1 cellular context compared by ENCODE assay signal in the genomic region with DNA sequence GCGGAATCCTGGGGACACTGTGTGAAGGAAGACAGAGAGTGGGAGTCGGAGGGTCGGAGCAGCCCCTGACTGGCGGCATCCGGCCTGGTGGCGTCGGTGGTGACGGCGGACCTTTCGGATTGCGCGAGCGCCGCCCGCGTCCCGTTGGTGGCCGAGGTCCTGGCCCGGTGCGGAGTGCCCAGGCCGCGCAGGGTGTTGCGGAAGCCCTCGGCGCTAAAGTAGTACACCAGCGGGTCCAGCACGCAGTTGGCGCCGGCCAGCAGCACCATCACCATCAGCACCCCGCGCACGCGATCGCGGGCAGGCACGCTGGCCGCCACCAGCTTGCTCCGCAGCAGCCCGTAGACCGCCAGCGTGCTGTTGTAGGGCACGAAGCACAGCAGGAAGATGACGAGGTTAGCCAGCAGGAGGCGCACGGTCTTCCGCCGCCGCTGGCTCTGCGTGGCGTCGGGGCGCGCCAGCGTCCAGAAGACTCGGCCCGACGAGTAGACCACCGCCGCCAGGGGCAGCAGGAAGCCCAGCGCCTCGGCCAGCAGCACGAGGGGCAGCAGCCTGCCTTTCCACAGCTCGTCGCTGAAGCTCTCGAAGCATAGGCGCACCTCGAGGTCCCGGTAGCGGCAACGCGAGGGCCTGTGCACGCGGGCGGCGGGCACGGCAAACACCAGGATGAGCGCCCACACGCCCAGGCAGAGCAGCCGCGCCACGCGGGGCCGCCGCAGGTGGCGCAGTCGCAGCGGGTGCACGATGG.
A peak's percentile ranks its signal among the peaks of the same experiment; 100 is the strongest.
TF ChIP-seq lines count a peak whose summit lies in the region.

No MANE protein-coding gene starts in this region.

TF ChIP-seq in WTC11, 78 proteins besides CTCF, POLR2A, EP300 and RAD21 (continued from another document and continues in another):
- TF ChIP-seq, protein P1, sequence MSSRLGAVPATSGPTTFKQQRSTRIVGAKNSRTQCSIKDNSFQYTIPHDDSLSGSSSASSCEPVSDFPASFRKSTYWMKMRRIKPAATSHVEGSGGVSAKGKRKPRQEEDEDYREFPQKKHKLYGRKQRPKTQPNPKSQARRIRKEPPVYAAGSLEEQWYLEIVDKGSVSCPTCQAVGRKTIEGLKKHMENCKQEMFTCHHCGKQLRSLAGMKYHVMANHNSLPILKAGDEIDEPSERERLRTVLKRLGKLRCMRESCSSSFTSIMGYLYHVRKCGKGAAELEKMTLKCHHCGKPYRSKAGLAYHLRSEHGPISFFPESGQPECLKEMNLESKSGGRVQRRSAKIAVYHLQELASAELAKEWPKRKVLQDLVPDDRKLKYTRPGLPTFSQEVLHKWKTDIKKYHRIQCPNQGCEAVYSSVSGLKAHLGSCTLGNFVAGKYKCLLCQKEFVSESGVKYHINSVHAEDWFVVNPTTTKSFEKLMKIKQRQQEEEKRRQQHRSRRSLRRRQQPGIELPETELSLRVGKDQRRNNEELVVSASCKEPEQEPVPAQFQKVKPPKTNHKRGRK (CRISPR knock-in tag; IDR thresholded peaks at IDR 0.05; ENCODE audit: borderline replicate concordance): no peak
- TF ChIP-seq NFATC4 (CRISPR knock-in tag; IDR thresholded peaks at IDR 0.05) (no peak), MAX (CRISPR knock-in tag; IDR thresholded peaks at IDR 0.05) (peak; percentile 99), USF1 (CRISPR knock-in tag; IDR thresholded peaks at IDR 0.05) (peak; percentile 69), JAZF1 (CRISPR knock-in tag; IDR thresholded peaks at IDR 0.05) (no peak), ZNF263 (CRISPR knock-in tag; IDR thresholded peaks at IDR 0.05; ENCODE audit: low read depth) (peak; percentile 21; the same call in 1 of the 2 replicates), FOXJ3 (CRISPR knock-in tag; IDR thresholded peaks at IDR 0.05; ENCODE audit: borderline replicate concordance) (no peak), CREM (CRISPR knock-in tag; IDR thresholded peaks at IDR 0.05) (peak; percentile 84), NFE2L1 (CRISPR knock-in tag; IDR thresholded peaks at IDR 0.05) (peak; percentile 97), ZBTB43 (CRISPR knock-in tag; IDR thresholded peaks at IDR 0.05) (peak; percentile 96), PRRX2 (CRISPR knock-in tag; IDR thresholded peaks at IDR 0.05) (no peak), FOXK1 (CRISPR knock-in tag; IDR thresholded peaks at IDR 0.05) (peak; percentile 96), PRDM15 (CRISPR knock-in tag; IDR thresholded peaks at IDR 0.05) (peak; percentile 71), NR3C1 (CRISPR knock-in tag; conservative IDR thresholded peaks at IDR 0.05; ENCODE audit: low read depth) (peak; percentile 83; the same call in 1 of the 2 replicates), ZNF425 (CRISPR knock-in tag; conservative IDR thresholded peaks at IDR 0.05) (no peak), ESRRA (CRISPR knock-in tag; IDR thresholded peaks at IDR 0.05; ENCODE audit: borderline replicate concordance) (peak; percentile 90), MXD4 (CRISPR knock-in tag; IDR thresholded peaks at IDR 0.05; ENCODE audit: borderline replicate concordance) (no peak), ZBTB21 (CRISPR knock-in tag; IDR thresholded peaks at IDR 0.05; ENCODE audit: borderline replicate concordance) (peak; percentile 93), CREB1 (CRISPR knock-in tag; IDR thresholded peaks at IDR 0.05) (peak; percentile 84; the same call in 1 of the 2 replicates), TEAD4 (CRISPR knock-in tag; IDR thresholded peaks at IDR 0.05) (peak; percentile 80; the same call in 1 of the 2 replicates), AFF4 (CRISPR knock-in tag; IDR thresholded peaks at IDR 0.05; ENCODE audit: borderline replicate concordance) (peak; percentile 98)
- TF ChIP-seq, protein P2, sequence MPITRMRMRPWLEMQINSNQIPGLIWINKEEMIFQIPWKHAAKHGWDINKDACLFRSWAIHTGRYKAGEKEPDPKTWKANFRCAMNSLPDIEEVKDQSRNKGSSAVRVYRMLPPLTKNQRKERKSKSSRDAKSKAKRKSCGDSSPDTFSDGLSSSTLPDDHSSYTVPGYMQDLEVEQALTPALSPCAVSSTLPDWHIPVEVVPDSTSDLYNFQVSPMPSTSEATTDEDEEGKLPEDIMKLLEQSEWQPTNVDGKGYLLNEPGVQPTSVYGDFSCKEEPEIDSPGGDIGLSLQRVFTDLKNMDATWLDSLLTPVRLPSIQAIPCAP (CRISPR knock-in tag; IDR thresholded peaks at IDR 0.05): peak; percentile 96
- TF ChIP-seq, protein P3, sequence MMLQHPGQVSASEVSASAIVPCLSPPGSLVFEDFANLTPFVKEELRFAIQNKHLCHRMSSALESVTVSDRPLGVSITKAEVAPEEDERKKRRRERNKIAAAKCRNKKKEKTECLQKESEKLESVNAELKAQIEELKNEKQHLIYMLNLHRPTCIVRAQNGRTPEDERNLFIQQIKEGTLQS (CRISPR knock-in tag; conservative IDR thresholded peaks at IDR 0.05): peak; percentile 87; the same call in 1 of the 2 replicates
- TF ChIP-seq, protein P4, sequence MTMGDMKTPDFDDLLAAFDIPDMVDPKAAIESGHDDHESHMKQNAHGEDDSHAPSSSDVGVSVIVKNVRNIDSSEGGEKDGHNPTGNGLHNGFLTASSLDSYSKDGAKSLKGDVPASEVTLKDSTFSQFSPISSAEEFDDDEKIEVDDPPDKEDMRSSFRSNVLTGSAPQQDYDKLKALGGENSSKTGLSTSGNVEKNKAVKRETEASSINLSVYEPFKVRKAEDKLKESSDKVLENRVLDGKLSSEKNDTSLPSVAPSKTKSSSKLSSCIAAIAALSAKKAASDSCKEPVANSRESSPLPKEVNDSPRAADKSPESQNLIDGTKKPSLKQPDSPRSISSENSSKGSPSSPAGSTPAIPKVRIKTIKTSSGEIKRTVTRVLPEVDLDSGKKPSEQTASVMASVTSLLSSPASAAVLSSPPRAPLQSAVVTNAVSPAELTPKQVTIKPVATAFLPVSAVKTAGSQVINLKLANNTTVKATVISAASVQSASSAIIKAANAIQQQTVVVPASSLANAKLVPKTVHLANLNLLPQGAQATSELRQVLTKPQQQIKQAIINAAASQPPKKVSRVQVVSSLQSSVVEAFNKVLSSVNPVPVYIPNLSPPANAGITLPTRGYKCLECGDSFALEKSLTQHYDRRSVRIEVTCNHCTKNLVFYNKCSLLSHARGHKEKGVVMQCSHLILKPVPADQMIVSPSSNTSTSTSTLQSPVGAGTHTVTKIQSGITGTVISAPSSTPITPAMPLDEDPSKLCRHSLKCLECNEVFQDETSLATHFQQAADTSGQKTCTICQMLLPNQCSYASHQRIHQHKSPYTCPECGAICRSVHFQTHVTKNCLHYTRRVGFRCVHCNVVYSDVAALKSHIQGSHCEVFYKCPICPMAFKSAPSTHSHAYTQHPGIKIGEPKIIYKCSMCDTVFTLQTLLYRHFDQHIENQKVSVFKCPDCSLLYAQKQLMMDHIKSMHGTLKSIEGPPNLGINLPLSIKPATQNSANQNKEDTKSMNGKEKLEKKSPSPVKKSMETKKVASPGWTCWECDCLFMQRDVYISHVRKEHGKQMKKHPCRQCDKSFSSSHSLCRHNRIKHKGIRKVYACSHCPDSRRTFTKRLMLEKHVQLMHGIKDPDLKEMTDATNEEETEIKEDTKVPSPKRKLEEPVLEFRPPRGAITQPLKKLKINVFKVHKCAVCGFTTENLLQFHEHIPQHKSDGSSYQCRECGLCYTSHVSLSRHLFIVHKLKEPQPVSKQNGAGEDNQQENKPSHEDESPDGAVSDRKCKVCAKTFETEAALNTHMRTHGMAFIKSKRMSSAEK (CRISPR knock-in tag; IDR thresholded peaks at IDR 0.05; ENCODE audit: borderline replicate concordance): no peak
- TF ChIP-seq, protein P5, sequence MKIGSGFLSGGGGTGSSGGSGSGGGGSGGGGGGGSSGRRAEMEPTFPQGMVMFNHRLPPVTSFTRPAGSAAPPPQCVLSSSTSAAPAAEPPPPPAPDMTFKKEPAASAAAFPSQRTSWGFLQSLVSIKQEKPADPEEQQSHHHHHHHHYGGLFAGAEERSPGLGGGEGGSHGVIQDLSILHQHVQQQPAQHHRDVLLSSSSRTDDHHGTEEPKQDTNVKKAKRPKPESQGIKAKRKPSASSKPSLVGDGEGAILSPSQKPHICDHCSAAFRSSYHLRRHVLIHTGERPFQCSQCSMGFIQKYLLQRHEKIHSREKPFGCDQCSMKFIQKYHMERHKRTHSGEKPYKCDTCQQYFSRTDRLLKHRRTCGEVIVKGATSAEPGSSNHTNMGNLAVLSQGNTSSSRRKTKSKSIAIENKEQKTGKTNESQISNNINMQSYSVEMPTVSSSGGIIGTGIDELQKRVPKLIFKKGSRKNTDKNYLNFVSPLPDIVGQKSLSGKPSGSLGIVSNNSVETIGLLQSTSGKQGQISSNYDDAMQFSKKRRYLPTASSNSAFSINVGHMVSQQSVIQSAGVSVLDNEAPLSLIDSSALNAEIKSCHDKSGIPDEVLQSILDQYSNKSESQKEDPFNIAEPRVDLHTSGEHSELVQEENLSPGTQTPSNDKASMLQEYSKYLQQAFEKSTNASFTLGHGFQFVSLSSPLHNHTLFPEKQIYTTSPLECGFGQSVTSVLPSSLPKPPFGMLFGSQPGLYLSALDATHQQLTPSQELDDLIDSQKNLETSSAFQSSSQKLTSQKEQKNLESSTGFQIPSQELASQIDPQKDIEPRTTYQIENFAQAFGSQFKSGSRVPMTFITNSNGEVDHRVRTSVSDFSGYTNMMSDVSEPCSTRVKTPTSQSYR (CRISPR knock-in tag; IDR thresholded peaks at IDR 0.05): peak; percentile 93
